Comparison of ENCODE assay signal across 16 cellular contexts in genomic region chr11:68927280-68928107, GRCh38. TPM values are rescaled to one million over a fixed set of nuclear protein-coding genes. Genes with fewer than 3 reads are reported as not detected.
DNase-seq lines count a peak whose midpoint lies in the region; ATAC-seq and TF ChIP-seq lines count a peak whose summit lies in the region.
"Had no signal": no experiment of that assay in that cellular context is flagged by ENCODE, and none has a peak within 500 bp of the region (broad histone marks: within the 10 kb centered on the region; RNA-seq: fewer than 3 reads in every experiment).

No MANE protein-coding gene starts in this region.

- H3F3A ChIP-seq in GM23248 (ENCODE audit: insufficient read depth), result no peaks in the 10 kb centered on the region

- no peak overlapping the region for H3K4me3 ChIP-seq in left ventricle myocardium inferior
- H3K4me3 ChIP-seq in GM23248, result no peak overlapping the region

- ATAC-seq in GM21786 (IDR thresholded peaks at IDR 0.05; ENCODE audit: unreplicated experiment), result peak; percentile 55
- no peak for ATAC-seq in activated T-cell treated with anti-CD3 and anti-CD28 coated beads, Interleukin-2, amount 50 U/mL, for 4 hours
- ATAC-seq: stimulated activated effector memory CD8-positive, alpha-beta T cell treated with anti-CD3 and anti-CD28 coated beads, Interleukin-12 subunit alpha, Interleukin-12 subunit beta, amount 100 ng/mL, for 72 hours; WTC11 had no signal

- H3K9me3 Mint-ChIP-seq in activated T-cell treated with anti-CD3 and anti-CD28 coated beads, Interleukin-2, amount 50 U/mL, for 4 hours, result peaks cover 16% of the 10 kb centered on the region

- no peaks in the 10 kb centered on the region for H3K4me1 Mint-ChIP-seq in activated T-cell treated with anti-CD3 and anti-CD28 coated beads, Interleukin-2, amount 50 U/mL, for 4 hours (ENCODE audit: low read depth)
- H3K4me1 Mint-ChIP-seq: stimulated activated effector memory CD8-positive, alpha-beta T cell treated with anti-CD3 and anti-CD28 coated beads, Interleukin-12 subunit alpha, Interleukin-12 subunit beta, amount 100 ng/mL, for 72 hours; WTC11 had no signal

- no peak for TF ChIP-seq CTCF in left ventricle myocardium inferior (IDR thresholded peaks at IDR 0.05; ENCODE audit: borderline replicate concordance)

- H3K9me2 ChIP-seq in GM23248 (ENCODE audit: insufficient read depth), result no peaks in the 10 kb centered on the region

- DNase-seq in Ammon's horn (ENCODE audit: low spot score), result peak; percentile 61
- peak; percentile 45 for DNase-seq in SKM-1 (lab: John Stamatoyannopoulos, UW; ENCODE audit: unreplicated experiment)
- no peak for DNase-seq in left ventricle myocardium inferior
- no peak for DNase-seq in activated T-cell treated with anti-CD3 and anti-CD28 coated beads, Interleukin-2, amount 50 U/mL, for 4 hours
- DNase-seq in KG1 (lab: John Stamatoyannopoulos, UW), result no peak
- no peak for DNase-seq in GM23248
- DNase-seq in stimulated activated CD4-positive, alpha-beta T cell treated with anti-CD3 and anti-CD28 coated beads, Interleukin-2, amount 100 ng/mL, for 24 hours, result no peak
- DNase-seq: activated naive CD8-positive, alpha-beta T cell treated with anti-CD3 and anti-CD28 coated beads, Interleukin-2, amount 10 ng/mL, durations not matched to agents 7 days and 5 days; NCI-H2227 treated with DMSO at 0.1 percent for 48 hours had no signal

- H3K4me3 Mint-ChIP-seq in activated T-cell treated with anti-CD3 and anti-CD28 coated beads, Interleukin-2, amount 50 U/mL, for 4 hours, result no peak overlapping the region
- H3K4me3 Mint-ChIP-seq: activated naive CD8-positive, alpha-beta T cell treated with anti-CD3 and anti-CD28 coated beads, Interleukin-2, amount 10 ng/mL, durations not matched to agents 7 days and 5 days; stimulated activated effector memory CD8-positive, alpha-beta T cell treated with anti-CD3 and anti-CD28 coated beads, Interleukin-12 subunit alpha, Interleukin-12 subunit beta, amount 100 ng/mL, for 72 hours; WTC11 had no signal

- H3K9ac ChIP-seq in GM23248, result no peak overlapping the region

- WGBS in GM23248 (ENCODE audit: low coverage in 1 of 2, low lambda C conversion rate in 2 of 2, missing lambda C conversion rate in 2 of 2), 2 experiments, result 85 to 89% methylated on average over 12 of the region's 12 CpGs

- in situ Hi-C loops in GM23248 (cut with MboI), result no loop called here

- no peak overlapping the region for H3K4me2 ChIP-seq in GM23248 (ENCODE audit: unreplicated experiment)

- H2AFZ ChIP-seq in GM23248, result no peak overlapping the region

- H3K79me2 ChIP-seq in GM23248 (ENCODE audit: insufficient read depth), result no peaks in the 10 kb centered on the region

- intact Hi-C loops in left ventricle myocardium inferior (cut with micrococcal nuclease), result no loop called here

- H4K20me1 ChIP-seq in GM23248 (ENCODE audit: insufficient read depth), result no peaks in the 10 kb centered on the region

- peaks cover 67% of the 10 kb centered on the region for H3K36me3 Mint-ChIP-seq in activated T-cell treated with anti-CD3 and anti-CD28 coated beads, Interleukin-2, amount 50 U/mL, for 4 hours (ENCODE audit: insufficient read depth)

- no peaks in the 10 kb centered on the region for H3K27me3 Mint-ChIP-seq in activated T-cell treated with anti-CD3 and anti-CD28 coated beads, Interleukin-2, amount 50 U/mL, for 4 hours (ENCODE audit: low read depth)
- H3K27me3 Mint-ChIP-seq: activated naive CD8-positive, alpha-beta T cell treated with anti-CD3 and anti-CD28 coated beads, Interleukin-2, amount 10 ng/mL, durations not matched to agents 7 days and 5 days had no signal

- peaks cover 41% of the 10 kb centered on the region for H3K4me1 ChIP-seq in left ventricle myocardium inferior
- H3K4me1 ChIP-seq in GM23248 (ENCODE audit: insufficient read depth), result no peaks in the 10 kb centered on the region

- H3K27ac ChIP-seq in left ventricle myocardium inferior (replicated peaks), result peak overlapping the region; percentile 65
- no peak overlapping the region for H3K27ac ChIP-seq in GM23248

- H3K27me3 ChIP-seq in left ventricle myocardium inferior (ENCODE audit: low read depth) (no peaks in the 10 kb centered on the region), GM23248 (replicated peaks; ENCODE audit: insufficient read depth) (no peaks in the 10 kb centered on the region)

- H3K36me3 ChIP-seq in left ventricle myocardium inferior (peaks cover 73% of the 10 kb centered on the region), GM23248 (ENCODE audit: low read depth) (peaks cover 39% of the 10 kb centered on the region)

- H3K9me3 ChIP-seq in left ventricle myocardium inferior (replicated peaks) (peaks cover 26% of the 10 kb centered on the region), GM23248 (ENCODE audit: low read depth) (no peaks in the 10 kb centered on the region)

RNA-seq across cellular contexts. Expression of gene IGHMBP2, which starts 23.8 kb away (rescaled TPM):
- total RNA-seq in left ventricle myocardium inferior, result 13.2 TPM
- total RNA-seq in activated T-cell treated with anti-CD3 and anti-CD28 coated beads, Interleukin-2, amount 50 U/mL, for 4 hours, result 10 to 100 TPM; 26.6 to 34.0 (median 29.6) TPM
- 5.2 and 5.8 TPM in 2 replicates for total RNA-seq in GM23248 (2014; rRNA removed; shearing (Covaris generic))
- 7.2 and 9.3 TPM in 2 replicates for polyA plus RNA-seq in GM23248 (2016; fragmentation: Nextera tagmentation; extraction: Ambion mirVana)

RNA-seq across cellular contexts. Expression of gene MRPL21, which starts 23.9 kb away (rescaled TPM):
- 121 TPM for total RNA-seq in left ventricle myocardium inferior
- total RNA-seq in activated T-cell treated with anti-CD3 and anti-CD28 coated beads, Interleukin-2, amount 50 U/mL, for 4 hours, result 100 to 1,000 TPM; 106 to 130 (median 122) TPM
- total RNA-seq in GM23248 (2014; rRNA removed; shearing (Covaris generic)), result 22.6 and 45.0 TPM in 2 replicates
- 122 and 126 TPM in 2 replicates for polyA plus RNA-seq in GM23248 (2016; fragmentation: Nextera tagmentation; extraction: Ambion mirVana)

RNA-seq across cellular contexts. Expression of gene MRGPRD, which starts 53.3 kb away (rescaled TPM):
- not detected for total RNA-seq in left ventricle myocardium inferior
- total RNA-seq in activated T-cell treated with anti-CD3 and anti-CD28 coated beads, Interleukin-2, amount 50 U/mL, for 4 hours, result not detected
- total RNA-seq in GM23248 (2014; rRNA removed; shearing (Covaris generic)), result not detected in 2 replicates
- polyA plus RNA-seq in GM23248 (2016; fragmentation: Nextera tagmentation; extraction: Ambion mirVana), result not detected in 2 replicates
- total RNA-seq: activated naive CD8-positive, alpha-beta T cell treated with anti-CD3 and anti-CD28 coated beads, Interleukin-2, amount 10 ng/mL, durations not matched to agents 7 days and 5 days; H1; skeletal muscle tissue; WTC11 had no signal
- polyA plus RNA-seq: AG04450, esophagus, H1 had no signal

Comparison
In these comparisons a context has a peak if more than half of its experiments do, and no peak if none do; other contexts are left out.
1. DNase-seq: peak in Ammon's horn (single experiment) and SKM-1 (single experiment); none in left ventricle myocardium inferior (single experiment), activated T-cell treated with anti-CD3 and anti-CD28 coated beads, Interleukin-2, amount 50 U/mL, for 4 hours (single experiment), KG1 (single experiment), GM23248 (single experiment) and stimulated activated CD4-positive, alpha-beta T cell treated with anti-CD3 and anti-CD28 coated beads, Interleukin-2, amount 100 ng/mL, for 24 hours (0 of 2).